17 cellular contexts compared by ENCODE assay signal in the genomic region with DNA sequence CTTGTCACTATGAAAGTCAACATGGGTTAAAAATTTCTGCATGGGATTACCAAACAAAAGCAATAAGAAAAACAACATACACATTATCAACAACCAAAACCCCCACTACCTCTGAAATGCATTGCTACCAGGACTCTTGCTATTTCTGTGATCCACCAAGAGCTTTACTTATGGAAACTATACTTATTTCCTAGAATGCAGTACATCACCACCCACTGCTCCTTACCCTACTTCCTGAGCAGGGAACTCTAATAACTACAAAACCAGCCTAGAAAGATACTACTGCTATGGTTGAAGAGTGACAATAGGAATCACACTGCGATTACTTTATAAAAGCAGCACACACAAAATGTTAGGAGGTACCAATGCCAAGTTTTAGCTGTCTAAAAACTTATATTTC. TPM values are rescaled to one million over a fixed set of nuclear protein-coding genes. Genes with fewer than 3 reads are reported as not detected.
DNase-seq lines count a peak whose midpoint lies in the region; ATAC-seq, FAIRE-seq and TF ChIP-seq lines count a peak whose summit lies in the region.
"Had no signal": no experiment of that assay in that cellular context is flagged by ENCODE, and none has a peak within 500 bp of the region (broad histone marks: within the 10 kb centered on the region; RNA-seq: fewer than 3 reads in every experiment).

No MANE protein-coding gene starts in this region.

- no peak for DNase-seq in H54 (ENCODE audit: insufficient read length, low spot score)
- DNase-seq in RWPE2 (ENCODE audit: low spot score) = no peak
- DNase-seq in keratinocyte (ENCODE audit: low read depth, low spot score) = no peak
- no peak for DNase-seq in smooth muscle cell (lab: John Stamatoyannopoulos, UW; ENCODE audit: unreplicated experiment)
- no peak for DNase-seq in stimulated activated naive CD8-positive, alpha-beta T cell treated with anti-CD3 and anti-CD28 coated beads, Interleukin-15, amount 100 ng/mL, for 72 hours
- no peak for DNase-seq in KG1 (lab: John Stamatoyannopoulos, UW)
- no peak for DNase-seq in CD1c-positive myeloid dendritic cell (ENCODE audit: extremely low spot score)
- DNase-seq: DMS153, EL, NCI-H1048, NCI-H146, NCI-H2107, NCI-H748 treated with DMSO at 0.1 percent for 48 hours, SHP77 had no signal

- WGBS in smooth muscle cell (ENCODE audit: low lambda C conversion rate) = 97% methylated on average over 1 of the region's 1 CpG

- no peak overlapping the region for H3K27ac Mint-ChIP-seq in stimulated activated naive CD8-positive, alpha-beta T cell treated with anti-CD3 and anti-CD28 coated beads, Interleukin-15, amount 100 ng/mL, for 72 hours

- no peaks in the 10 kb centered on the region for H3K4me1 Mint-ChIP-seq in stimulated activated naive CD8-positive, alpha-beta T cell treated with anti-CD3 and anti-CD28 coated beads, Interleukin-15, amount 100 ng/mL, for 72 hours

- no peaks in the 10 kb centered on the region for H4K20me1 ChIP-seq in keratinocyte (ENCODE audit: control insufficient read depth, extremely low read depth, insufficient read depth, low read length)
- H4K20me1 ChIP-seq in smooth muscle cell (ENCODE audit: low read depth) = no peaks in the 10 kb centered on the region

- H3K9me1 ChIP-seq in keratinocyte (ENCODE audit: control insufficient read depth, extremely low read depth, insufficient read depth, low read length) = no peaks in the 10 kb centered on the region

- peaks cover 34% of the 10 kb centered on the region for H3K4me1 ChIP-seq in RWPE2 (ENCODE audit: insufficient read depth, poor library complexity, severe bottlenecking)
- H3K4me1 ChIP-seq in keratinocyte (ENCODE audit: control insufficient read depth, extremely low read depth, insufficient read depth, low read length) = peaks cover 24% of the 10 kb centered on the region
- no peaks in the 10 kb centered on the region for H3K4me1 ChIP-seq in smooth muscle cell (ENCODE audit: low read depth)

- no peak for TF ChIP-seq CTCF in RWPE2 (IDR thresholded peaks at IDR 0.05; ENCODE audit: poor library complexity, severe bottlenecking)
- no peak for TF ChIP-seq CTCF in keratinocyte (optimal IDR thresholded peaks at IDR 0.05 in 1 of 3, IDR thresholded peaks at IDR 0.05 in 1 of 3, conservative IDR thresholded peaks at IDR 0.05 in 1 of 3; ENCODE audit: extremely low read depth in 1 of 3, insufficient read depth in 2 of 3, low read length in 3 of 3)
- TF ChIP-seq CTCF in smooth muscle cell (IDR thresholded peaks at IDR 0.05; ENCODE audit: borderline replicate concordance, insufficient read depth, poor library complexity, severe bottlenecking) = no peak

- no peaks in the 10 kb centered on the region for H3K27me3 ChIP-seq in RWPE2 (ENCODE audit: insufficient read depth, poor library complexity, severe bottlenecking)
- H3K27me3 ChIP-seq in keratinocyte (ENCODE audit: control insufficient read depth, extremely low read depth, insufficient read depth, low read length) = no peaks in the 10 kb centered on the region
- H3K27me3 ChIP-seq in smooth muscle cell (ENCODE audit: low read depth) = no peaks in the 10 kb centered on the region

- H3K36me3 ChIP-seq in RWPE2 (ENCODE audit: low read depth) = peaks cover 6% of the 10 kb centered on the region
- H3K36me3 ChIP-seq in keratinocyte (ENCODE audit: control insufficient read depth in 2 of 2, extremely low read depth in 1 of 2, insufficient read depth in 2 of 2, low read length in 2 of 2) = no peaks in the 10 kb centered on the region
- no peaks in the 10 kb centered on the region for H3K36me3 ChIP-seq in smooth muscle cell (ENCODE audit: low read depth)

- no peaks in the 10 kb centered on the region for H3K27me3 Mint-ChIP-seq in stimulated activated naive CD8-positive, alpha-beta T cell treated with anti-CD3 and anti-CD28 coated beads, Interleukin-15, amount 100 ng/mL, for 72 hours

- peak overlapping the region; percentile 65 for H3K27ac ChIP-seq in RWPE2 (ENCODE audit: poor library complexity, severe bottlenecking)
- H3K27ac ChIP-seq in keratinocyte (ENCODE audit: control insufficient read depth, insufficient read depth, low read length) = peak overlapping the region; percentile 65
- peak overlapping the region; percentile 71 for H3K27ac ChIP-seq in smooth muscle cell (ENCODE audit: low read depth)

- H3K9me3 ChIP-seq in RWPE2 (ENCODE audit: severe bottlenecking) (no peaks in the 10 kb centered on the region), keratinocyte (ENCODE audit: control insufficient read depth, low read depth, low read length) (no peaks in the 10 kb centered on the region), smooth muscle cell (replicated peaks; ENCODE audit: low read depth) (no peaks in the 10 kb centered on the region)

- peak overlapping the region; percentile 80 for H2AFZ ChIP-seq in keratinocyte (ENCODE audit: control insufficient read depth, low read length)
- H2AFZ ChIP-seq in smooth muscle cell (ENCODE audit: low read depth) = no peak overlapping the region

- H3K9me3 Mint-ChIP-seq in stimulated activated naive CD8-positive, alpha-beta T cell treated with anti-CD3 and anti-CD28 coated beads, Interleukin-15, amount 100 ng/mL, for 72 hours = peaks cover under 1 to 9% of the 10 kb centered on the region in 2 donors

- no peak overlapping the region for H3K4me3 Mint-ChIP-seq in stimulated activated naive CD8-positive, alpha-beta T cell treated with anti-CD3 and anti-CD28 coated beads, Interleukin-15, amount 100 ng/mL, for 72 hours

- FAIRE-seq in H54 (lab: Jason Lieb, UNC) (peak; percentile 20), keratinocyte (lab: Jason Lieb, UNC) (no peak)
- FAIRE-seq: H1 had no signal

- no peaks in the 10 kb centered on the region for H3F3A ChIP-seq in smooth muscle cell (ENCODE audit: low read depth)

- peak overlapping the region; percentile 67 for H3K4me2 ChIP-seq in keratinocyte (ENCODE audit: control insufficient read depth, extremely low read depth, insufficient read depth, low read depth, low read length)
- peak overlapping the region; percentile 6 for H3K4me2 ChIP-seq in smooth muscle cell

- H3K9ac ChIP-seq in keratinocyte (ENCODE audit: control insufficient read depth, extremely low read depth, insufficient read depth, low read length) (peak overlapping the region; percentile 34), smooth muscle cell (ENCODE audit: low read depth) (peak overlapping the region; percentile 5)

- ATAC-seq in RWPE2 (ENCODE audit: low read depth) = no peak
- no peak for ATAC-seq in stimulated activated naive CD8-positive, alpha-beta T cell treated with anti-CD3 and anti-CD28 coated beads, Interleukin-15, amount 100 ng/mL, for 72 hours
- ATAC-seq: Panc1, SK-N-SH treated with all-trans-retinoic acid at 6 μM for 48 hours had no signal

- H3K4me3 ChIP-seq in RWPE2 (ENCODE audit: severe bottlenecking) (no peak overlapping the region), keratinocyte (ENCODE audit: control insufficient read depth in 2 of 3, extremely low read depth in 1 of 3, insufficient read depth in 2 of 3, low read depth in 1 of 3, low read length in 3 of 3) (no peak overlapping the region), smooth muscle cell (no peak overlapping the region)

- dilution Hi-C loops in keratinocyte (cut with MboI; ENCODE audit: extremely low pct_ligation_motif_present, low sequenced_read_pairs) = no loop called here

- TF ChIP-seq POLR2A in H54 (IDR thresholded peaks at IDR 0.05; ENCODE audit: low read depth, low read length) = no peak

- no peaks in the 10 kb centered on the region for H3K79me2 ChIP-seq in keratinocyte (ENCODE audit: control insufficient read depth, insufficient read depth, low read length)
- peaks cover 68% of the 10 kb centered on the region for H3K79me2 ChIP-seq in smooth muscle cell (ENCODE audit: low read depth)

RNA-seq across cellular contexts. Expression of a gene that starts 22.2 kb away (rescaled TPM):
- polyA plus RNA-seq in keratinocyte = 11.9 to 42.7 TPM (median 25.0 TPM) in 3 replicates
- 34.2 TPM for polyA plus RNA-seq in keratinocyte (2011; ENCODE audit: low read depth)
- 17.4 and 18.7 TPM in 2 replicates for polyA plus RNA-seq in keratinocyte (2011; cell fraction: cytosol; rRNA removed)
- polyA plus RNA-seq in keratinocyte (2011; cell fraction: nucleus; rRNA removed) = 52.9 and 62.6 TPM in 2 replicates
- polyA plus RNA-seq in keratinocyte (2012; ENCODE audit: low replicate concordance) = 8.0 and 35.9 TPM in 2 replicates
- polyA minus RNA-seq in keratinocyte = 9.9 to 62.2 TPM (median 26.1 TPM) in 3 replicates
- polyA minus RNA-seq in keratinocyte (2011; cell fraction: cytosol; rRNA and poly(A)+ RNA removed) = 20.3 TPM
- polyA minus RNA-seq in keratinocyte (2011; cell fraction: nucleus; rRNA and poly(A)+ RNA removed) = 37.4 and 60.2 TPM in 2 replicates
- 24.6 and 27.6 TPM in 2 replicates for total RNA-seq in smooth muscle cell
- polyA plus RNA-seq in smooth muscle cell = 22.8 and 25.5 TPM in 2 replicates
